In the genomic region with DNA sequence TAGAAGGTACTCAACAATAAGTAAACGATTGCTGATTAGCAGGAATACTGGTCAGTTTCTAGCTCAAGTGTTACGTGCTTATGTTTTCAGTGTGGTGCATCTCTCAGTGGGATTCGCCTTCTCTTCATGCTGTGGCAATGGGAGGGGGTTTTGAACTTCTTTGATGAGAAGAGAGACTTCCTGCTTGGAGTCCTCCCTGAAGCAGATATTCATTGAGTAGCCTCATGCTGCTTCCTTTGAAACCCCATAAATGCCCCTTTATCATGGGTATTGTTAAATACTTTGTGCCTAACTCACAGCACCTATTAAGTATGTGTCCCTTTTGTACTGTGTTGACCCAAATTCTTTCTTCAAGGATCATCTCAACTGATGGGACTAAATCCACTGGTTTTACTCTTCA, we compare ENCODE assay signal across 21 cellular contexts.
DNase-seq lines count a peak whose midpoint lies in the region; ATAC-seq, FAIRE-seq and TF ChIP-seq lines count a peak whose summit lies in the region.
"Had no signal": no experiment of that assay in that cellular context is flagged by ENCODE, and none has a peak within 500 bp of the region (broad histone marks: within the 10 kb centered on the region; RNA-seq: fewer than 3 reads in every experiment).

No MANE protein-coding gene starts in this region.

- intact Hi-C loops in CD4-positive, alpha-beta memory T cell (cut with micrococcal nuclease) = no loop called here
- intact Hi-C loops in Right ventricle myocardium superior (cut with DNase I) = no loop called here

- no peak for TF ChIP-seq EP300 in A549 (IDR thresholded peaks at IDR 0.05)

- FAIRE-seq in A549 (lab: Jason Lieb, UNC) = peak; percentile 13
- FAIRE-seq: GM12891, GM19239 had no signal

- 21% methylated on average over 3 of the region's 3 CpGs for whole genome bisulfite sequencing in A549 (ENCODE audit: missing lambda C conversion rate)

- H3K36me3 ChIP-seq in CD4-positive, alpha-beta memory T cell (ENCODE audit: insufficient read depth, low read length) = peaks cover 83% of the 10 kb centered on the region
- H3K36me3 ChIP-seq in NT2/D1 (ENCODE audit: insufficient read depth, insufficient read length, low read length) (no peaks in the 10 kb centered on the region), iPS-18a (ENCODE audit: control insufficient read depth, low read depth, low read length) (no peaks in the 10 kb centered on the region)

- no peak for ATAC-seq in A549
- no peak for ATAC-seq in Right ventricle myocardium superior (ENCODE audit: poor library complexity)
- ATAC-seq: PC-3 had no signal

- H3K4me3 ChIP-seq in A549 (no peak overlapping the region), NT2/D1 (ENCODE audit: insufficient read length, low read depth) (no peak overlapping the region), iPS-18a (ENCODE audit: low read length) (peak overlapping the region; percentile 40)
- H3K4me3 ChIP-seq in CD4-positive, alpha-beta memory T cell (ENCODE audit: low read length in 2 of 2) = no peak overlapping the region
- H3K4me3 ChIP-seq: GM23248 had no signal

- H3K36me3 Mint-ChIP-seq in CD4-positive, alpha-beta memory T cell = peaks cover 72 to 87% of the 10 kb centered on the region in 2 donors

- H3K27me3 ChIP-seq in CD4-positive, alpha-beta memory T cell (ENCODE audit: insufficient read depth, low read length) = no peaks in the 10 kb centered on the region
- H3K27me3 ChIP-seq in NT2/D1 (ENCODE audit: insufficient read depth, insufficient read length) (no peaks in the 10 kb centered on the region), iPS-18a (ENCODE audit: control insufficient read depth, insufficient read depth, low read length) (no peaks in the 10 kb centered on the region)

- CTCF ChIA-PET in A549 (lab: Yijun Ruan, JAX) = interaction anchor here (0.6 to 1.3 kb wide), 2 partner anchors 28 to 29 kb away, joined by 3 to 4 read pairs; no protein-coding TSS in a partner anchor
- CTCF ChIA-PET in CD4-positive, alpha-beta memory T cell (lab: Charles Lee; ENCODE audit: partially characterized antibody) = no interaction called here

- H3K4me1 Mint-ChIP-seq in CD4-positive, alpha-beta memory T cell = peaks cover 13 to 24% (median 19%) of the 10 kb centered on the region in 4 donors
- H3K4me1 Mint-ChIP-seq: CD14-positive monocyte had no signal

- H3K4me1 ChIP-seq in A549 (peaks cover 4% of the 10 kb centered on the region; the same call in 2 of the 3 replicates), NT2/D1 (ENCODE audit: insufficient read depth, insufficient read length) (no peaks in the 10 kb centered on the region), iPS-18a (ENCODE audit: control insufficient read depth, low read depth, low read length) (peaks cover 23% of the 10 kb centered on the region)
- peaks cover 11% of the 10 kb centered on the region for H3K4me1 ChIP-seq in CD4-positive, alpha-beta memory T cell (ENCODE audit: insufficient read depth, low read length)

- no peak overlapping the region for H3K4me2 ChIP-seq in A549

- H3K9ac ChIP-seq in NT2/D1 (ENCODE audit: insufficient read length, low read depth) (no peak overlapping the region), iPS-18a (ENCODE audit: low read length) (no peak overlapping the region)
- H3K9ac ChIP-seq: GM23248 had no signal

- no peak overlapping the region for H3K4me3 Mint-ChIP-seq in CD4-positive, alpha-beta memory T cell
- H3K4me3 Mint-ChIP-seq: CD14-positive monocyte had no signal

- no peaks in the 10 kb centered on the region for H3K27me3 Mint-ChIP-seq in CD4-positive, alpha-beta memory T cell

- in situ Hi-C loops in ACHN (cut with HindIII; ENCODE audit: low pct_ligation_motif_present, low pct_unique_long_range_greater_than_20kb, low sequenced_read_pairs) = no loop called here

- TF ChIP-seq POLR2A in A549 (IDR thresholded peaks at IDR 0.05; ENCODE audit: low read length) = no peak

- H3K9me3 Mint-ChIP-seq in CD4-positive, alpha-beta memory T cell = no peaks in the 10 kb centered on the region
- H3K9me3 Mint-ChIP-seq: CD14-positive monocyte had no signal

- POLR2A ChIA-PET in A549 (lab: Yijun Ruan, JAX) = no interaction called here
- POLR2A ChIA-PET in CD4-positive, alpha-beta memory T cell (lab: Charles Lee; ENCODE audit: partially characterized antibody) = no interaction called here

- H3K9me3 ChIP-seq in A549 (no peaks in the 10 kb centered on the region), NT2/D1 (ENCODE audit: insufficient read depth, low read length) (no peaks in the 10 kb centered on the region), iPS-18a (ENCODE audit: control insufficient read depth, low read depth, low read length) (no peaks in the 10 kb centered on the region)
- no peaks in the 10 kb centered on the region for H3K9me3 ChIP-seq in CD4-positive, alpha-beta memory T cell (ENCODE audit: control insufficient read depth in 1 of 2, low read length in 2 of 2)

- no peak for TF ChIP-seq RAD21 in A549 (conservative IDR thresholded peaks at IDR 0.05 in 1 of 2, IDR thresholded peaks at IDR 0.05 in 1 of 2)

- TF ChIP-seq CTCF in A549 (IDR thresholded peaks at IDR 0.05) = no peak

- H3K27ac Mint-ChIP-seq in CD4-positive, alpha-beta memory T cell = peak overlapping the region in 4 of 7 donors; percentile 23 to 74 (median 38)

- DNase-seq in A549 (ENCODE audit: low read depth in 1 of 2, low spot score in 1 of 2) = no peak
- DNase-seq in CD4-positive, alpha-beta memory T cell = no peak
- DNase-seq in NT2/D1 (ENCODE audit: low read depth, low spot score) = peak; percentile 59
- no peak for DNase-seq in ACHN
- DNase-seq in NK-92 (lab: John Stamatoyannopoulos, UW; ENCODE audit: unreplicated experiment) = no peak
- no peak for DNase-seq in Right ventricle myocardium superior
- DNase-seq: Calu3, DMS53, GM23248, KG1, NCI-H1105 treated with DMSO at 0.1 percent for 48 hours, NCI-H1694, NCI-H2081 treated with DMSO at 0.1 percent for 48 hours, NCI-H510A treated with DMSO at 0.1 percent for 48 hours, NCI-H774, PC-3, RPMI8226 had no signal

- H3K27ac ChIP-seq in A549 = no peak overlapping the region
- no peak overlapping the region for H3K27ac ChIP-seq in CD4-positive, alpha-beta memory T cell (ENCODE audit: low read depth, low read length)
- H3K27ac ChIP-seq in iPS-18a (ENCODE audit: low read length) = no peak overlapping the region
- H3K27ac ChIP-seq: GM23248 had no signal

TF ChIP-seq in A549, 52 proteins besides CTCF, POLR2A, EP300 and RAD21:
- TF ChIP-seq TP53 (CRISPR knock-in tag; IDR thresholded peaks at IDR 0.05) (no peak), HEYL (CRISPR knock-in tag; IDR thresholded peaks at IDR 0.05) (no peak)
- TF ChIP-seq, protein P1, sequence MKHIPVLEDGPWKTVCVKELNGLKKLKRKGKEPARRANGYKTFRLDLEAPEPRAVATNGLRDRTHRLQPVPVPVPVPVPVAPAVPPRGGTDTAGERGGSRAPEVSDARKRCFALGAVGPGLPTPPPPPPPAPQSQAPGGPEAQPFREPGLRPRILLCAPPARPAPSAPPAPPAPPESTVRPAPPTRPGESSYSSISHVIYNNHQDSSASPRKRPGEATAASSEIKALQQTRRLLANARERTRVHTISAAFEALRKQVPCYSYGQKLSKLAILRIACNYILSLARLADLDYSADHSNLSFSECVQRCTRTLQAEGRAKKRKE (CRISPR knock-in tag; IDR thresholded peaks at IDR 0.05; ENCODE audit: low read depth) = no peak
